15 cellular contexts compared by ENCODE assay signal in genomic region chr9:116318463-116319271, GRCh38.
DNase-seq lines count a peak whose midpoint lies in the region; ATAC-seq and TF ChIP-seq lines count a peak whose summit lies in the region.
"Had no signal": no experiment of that assay in that cellular context is flagged by ENCODE, and none has a peak within 500 bp of the region (broad histone marks: within the 10 kb centered on the region; RNA-seq: fewer than 3 reads in every experiment).

No MANE protein-coding gene starts in this region.

- no peak overlapping the region for H3K27ac Mint-ChIP-seq in chondrocyte (ENCODE audit: unreplicated experiment)
- H3K27ac Mint-ChIP-seq: CD8-positive, alpha-beta memory T cell; dendritic cell treated with granulocyte-macrophage colony-stimulating factor and Interleukin-4, amounts not matched to agents 40 ng/mL and 50 ng/mL, for 4 days had no signal

- H3K9me3 ChIP-seq in HAP-1: no peaks in the 10 kb centered on the region
- no peaks in the 10 kb centered on the region for H3K9me3 ChIP-seq in gastrocnemius medialis
- H3K9me3 ChIP-seq in osteoblast (ENCODE audit: low read depth, low read length): no peaks in the 10 kb centered on the region
- H3K9me3 ChIP-seq: upper lobe of left lung had no signal

- H3K4me1 Mint-ChIP-seq in chondrocyte (ENCODE audit: low read depth): peaks cover 33% of the 10 kb centered on the region
- H3K4me1 Mint-ChIP-seq: CD8-positive, alpha-beta memory T cell had no signal

- no peaks in the 10 kb centered on the region; the same call in 1 of the 2 replicates for H3K4me1 ChIP-seq in HAP-1
- no peaks in the 10 kb centered on the region for H3K4me1 ChIP-seq in gastrocnemius medialis
- no peaks in the 10 kb centered on the region for H3K4me1 ChIP-seq in osteoblast (ENCODE audit: insufficient read depth, low read length)
- H3K4me1 ChIP-seq: upper lobe of left lung had no signal

- no peak overlapping the region for H2AFZ ChIP-seq in osteoblast (ENCODE audit: low read length)

- no peaks in the 10 kb centered on the region; the same call in 1 of the 2 replicates for H3K27me3 ChIP-seq in HAP-1 (ENCODE audit: low read depth)
- H3K27me3 ChIP-seq in dorsolateral prefrontal cortex: peaks cover 0 to 17% (median 0%) of the 10 kb centered on the region in 45 donors
- no peaks in the 10 kb centered on the region for H3K27me3 ChIP-seq in gastrocnemius medialis
- H3K27me3 ChIP-seq in osteoblast (ENCODE audit: insufficient read depth, low read length): no peaks in the 10 kb centered on the region
- H3K27me3 ChIP-seq: upper lobe of left lung had no signal

- DNase-seq in HAP-1 (ENCODE audit: low spot score in 2 of 2) (peak; percentile 11 to 38), dorsolateral prefrontal cortex (peak in 9 of 10 donors; percentile 35 to 76 (median 58)), iris pigment epithelial cell (ENCODE audit: low read depth) (peak; percentile 77), gastrocnemius medialis (peak; percentile 34 to 59), osteoblast (ENCODE audit: insufficient read length, low spot score, missing footprints) (no peak), chondrocyte (ENCODE audit: low spot score) (no peak), SKM-1 treated with dmso at 0.1 percent for 144 hours (lab: John Stamatoyannopoulos, UW; ENCODE audit: unreplicated experiment) (no peak), NK-92 (lab: John Stamatoyannopoulos, UW; ENCODE audit: unreplicated experiment) (no peak)
- DNase-seq: activated effector memory CD4-positive, alpha-beta T cell treated with anti-CD3 and anti-CD28 coated beads, Interleukin-2, amount 50 U/mL, for 16 hours; CD8-positive, alpha-beta memory T cell; NCI-H2029; RPMI8226 had no signal

- in situ Hi-C loops in HAP-1 (cut with MboI; ENCODE audit: low sequenced_read_pairs) (no loop called here), gastrocnemius medialis (cut with MboI; ENCODE audit: low sequenced_read_pairs in 4 of 4) (no loop called here)

- H3K36me3 Mint-ChIP-seq in chondrocyte (ENCODE audit: low read depth): peaks cover 37% of the 10 kb centered on the region
- H3K36me3 Mint-ChIP-seq: CD8-positive, alpha-beta memory T cell had no signal

- H3K9me3 Mint-ChIP-seq in chondrocyte (ENCODE audit: low read depth): no peaks in the 10 kb centered on the region
- H3K9me3 Mint-ChIP-seq: dendritic cell treated with granulocyte-macrophage colony-stimulating factor and Interleukin-4, amounts not matched to agents 40 ng/mL and 50 ng/mL, for 4 days had no signal

- H3K27ac ChIP-seq in dorsolateral prefrontal cortex: no peak overlapping the region
- H3K27ac ChIP-seq in gastrocnemius medialis: peak overlapping the region; percentile 42 to 60 (median 49)
- H3K27ac ChIP-seq in osteoblast (ENCODE audit: low read depth, low read length): no peak overlapping the region

- TF ChIP-seq CTCF in dorsolateral prefrontal cortex (IDR thresholded peaks at IDR 0.05 in 54 of 56, conservative IDR thresholded peaks at IDR 0.05 in 2 of 56; ENCODE audit: low read depth in 1 of 56, partially characterized antibody in 56 of 56) (no peak), gastrocnemius medialis (IDR thresholded peaks at IDR 0.05 in 4 of 5, conservative IDR thresholded peaks at IDR 0.05 in 1 of 5) (no peak), osteoblast (IDR thresholded peaks at IDR 0.05; ENCODE audit: extremely low read depth, low read depth, low read length) (no peak), chondrocyte (IDR thresholded peaks at IDR 0.05) (no peak)

- H3K27me3 Mint-ChIP-seq in chondrocyte (ENCODE audit: low read depth): no peaks in the 10 kb centered on the region
- H3K27me3 Mint-ChIP-seq: dendritic cell treated with granulocyte-macrophage colony-stimulating factor and Interleukin-4, amounts not matched to agents 40 ng/mL and 50 ng/mL, for 4 days had no signal

- H3K79me2 ChIP-seq in osteoblast (ENCODE audit: insufficient read depth, low read length): no peaks in the 10 kb centered on the region

- no peak overlapping the region for H3K4me2 ChIP-seq in osteoblast (ENCODE audit: insufficient read depth, low read length)

- intact Hi-C loops in dorsolateral prefrontal cortex (cut with DNase I) (no loop called here), gastrocnemius medialis (cut with DNase I; ENCODE audit: low total_unique reads) (loop anchor here (10.0 kb wide), 1 partner anchor 164 kb away; the partner anchor contains the start of gene PAPPA)

- no peak for TF ChIP-seq POLR2A in gastrocnemius medialis (IDR thresholded peaks at IDR 0.05)

- H4K20me1 ChIP-seq in osteoblast (ENCODE audit: insufficient read depth, low read length): peaks cover 4% of the 10 kb centered on the region

- no peaks in the 10 kb centered on the region for H3K36me3 ChIP-seq in HAP-1 (replicated peaks)
- no peaks in the 10 kb centered on the region for H3K36me3 ChIP-seq in gastrocnemius medialis
- H3K36me3 ChIP-seq in osteoblast (ENCODE audit: insufficient read depth, low read length): no peaks in the 10 kb centered on the region
- H3K36me3 ChIP-seq: upper lobe of left lung had no signal

- peak; percentile 52 to 67 for ATAC-seq in gastrocnemius medialis
- ATAC-seq: HepG2 had no signal

- H3K4me3 ChIP-seq in HAP-1: no peak overlapping the region
- H3K4me3 ChIP-seq in dorsolateral prefrontal cortex: no peak overlapping the region
- no peak overlapping the region for H3K4me3 ChIP-seq in gastrocnemius medialis
- H3K4me3 ChIP-seq in osteoblast (ENCODE audit: insufficient read depth, low read length): no peak overlapping the region
- H3K4me3 ChIP-seq: upper lobe of left lung had no signal

- H3K4me3 Mint-ChIP-seq in chondrocyte (ENCODE audit: unreplicated experiment): no peak overlapping the region
- H3K4me3 Mint-ChIP-seq: CD8-positive, alpha-beta memory T cell; dendritic cell treated with granulocyte-macrophage colony-stimulating factor and Interleukin-4, amounts not matched to agents 40 ng/mL and 50 ng/mL, for 4 days had no signal

Comparison
In these comparisons a context has a peak if more than half of its experiments do, and no peak if none do; other contexts are left out.
1. DNase-seq: peak in HAP-1 (2 of 2), dorsolateral prefrontal cortex (9 of 10), iris pigment epithelial cell (single experiment) and gastrocnemius medialis (2 of 2); none in osteoblast (single experiment), chondrocyte (single experiment), SKM-1 treated with dmso at 0.1 percent for 144 hours (single experiment) and NK-92 (single experiment).
2. H3K27ac ChIP-seq: peak in gastrocnemius medialis (4 of 4); none in dorsolateral prefrontal cortex (0 of 59) and osteoblast (single experiment).